8 cellular contexts compared by ENCODE assay signal in the genomic region with DNA sequence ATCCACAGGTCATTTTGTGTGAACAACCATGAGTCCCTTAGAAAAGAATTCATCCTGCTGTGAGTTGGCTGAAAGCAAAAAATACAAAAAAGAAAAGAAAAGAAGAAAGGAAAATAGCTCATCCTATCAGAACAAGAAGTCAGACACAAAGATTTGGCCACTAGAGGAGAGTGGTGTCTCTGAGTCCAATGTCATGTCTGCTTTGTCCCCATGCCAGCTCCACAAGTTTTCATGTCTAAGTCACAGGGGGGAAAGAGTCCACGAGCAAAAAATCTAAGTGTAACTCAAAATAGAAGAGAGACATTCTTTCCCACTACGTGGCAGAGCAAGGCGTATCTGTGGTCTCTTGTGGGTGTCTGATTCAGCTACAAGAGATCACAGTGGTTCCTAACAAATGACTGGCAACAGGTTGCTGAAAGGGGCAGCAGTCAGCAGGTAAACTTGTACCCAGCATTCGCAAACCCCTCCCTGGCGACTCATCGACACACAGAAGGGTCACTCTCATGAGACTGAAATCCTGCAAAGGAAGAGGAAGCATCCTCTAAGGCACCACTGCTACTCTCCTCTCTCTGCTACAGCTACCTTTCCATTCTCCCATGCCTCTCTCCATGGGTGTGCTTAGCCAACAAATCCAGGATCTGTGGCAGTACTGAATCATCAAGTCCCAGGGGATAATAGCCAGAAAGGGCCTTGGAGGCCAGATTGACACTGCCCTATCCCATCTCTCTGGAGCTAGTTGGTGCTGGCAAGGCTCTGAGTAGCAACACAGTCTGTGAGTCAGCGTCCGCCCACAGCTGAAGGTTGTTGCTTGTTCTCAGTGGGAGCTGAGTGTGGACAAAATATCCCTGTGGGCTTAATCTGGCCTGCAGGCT.
DNase-seq lines count a peak whose midpoint lies in the region; ATAC-seq, FAIRE-seq and TF ChIP-seq lines count a peak whose summit lies in the region.

No MANE protein-coding gene starts in this region.

- TF ChIP-seq POLR2A in right lobe of liver (IDR thresholded peaks at IDR 0.05) = no peak

- peak overlapping the region; percentile 52 for H3K4me3 ChIP-seq in GM12865 (ENCODE audit: low read depth, low read length)
- peak overlapping the region; percentile 30 for H3K4me3 ChIP-seq in astrocyte (ENCODE audit: insufficient read depth, low read depth, low read length)
- no peak overlapping the region for H3K4me3 ChIP-seq in right lobe of liver

- H3K79me2 ChIP-seq in astrocyte (ENCODE audit: insufficient read depth, low read length) = no peaks in the 10 kb centered on the region

- H3K4me3 Mint-ChIP-seq in T-helper 2 cell treated with Interferon-gamma antibody and Interleukin-4, amounts not matched to agents 5 μg/mL and 100 μg/mL, for 36 hours = peak overlapping the region; percentile 89
- peak overlapping the region; percentile 24 for H3K4me3 Mint-ChIP-seq in astrocyte (ENCODE audit: unreplicated experiment)

- no peaks in the 10 kb centered on the region for H3K27me3 Mint-ChIP-seq in T-helper 2 cell treated with Interferon-gamma antibody and Interleukin-4, amounts not matched to agents 5 μg/mL and 100 μg/mL, for 36 hours (ENCODE audit: low read depth)
- H3K27me3 Mint-ChIP-seq in astrocyte (ENCODE audit: low read depth, unreplicated experiment) = peaks cover 2% of the 10 kb centered on the region

- H3K9me3 ChIP-seq in astrocyte (ENCODE audit: insufficient read depth, low read depth, low read length) (no peaks in the 10 kb centered on the region), right lobe of liver (no peaks in the 10 kb centered on the region)

- FAIRE-seq in astrocyte (lab: Jason Lieb, UNC) = peak; percentile 89

- intact Hi-C loops in right lobe of liver (cut with DNase I) = no loop called here

- CTCF ChIA-PET in HEK293T (lab: Yijun Ruan, JAX) = interaction anchor here (0.6 kb wide), 1 partner anchor 9 kb away, joined by 4 read pairs; no protein-coding TSS in a partner anchor

- DNase-seq in GM12865 (ENCODE audit: low read depth) = peak; percentile 60
- peak; percentile 75 for DNase-seq in T-helper 2 cell treated with Interferon-gamma antibody and Interleukin-4, amounts not matched to agents 5 μg/mL and 100 μg/mL, for 36 hours (ENCODE audit: low spot score)
- DNase-seq in astrocyte (ENCODE audit: low read depth) = peak; percentile 95
- peak in 1 of 3 donors; percentile 32 for DNase-seq in right lobe of liver
- peak; percentile 56 to 67 for DNase-seq in stimulated activated CD8-positive, alpha-beta memory T cell treated with anti-CD3 and anti-CD28 coated beads, Interleukin-15, amount 100 ng/mL, for 4 hours (ENCODE audit: low read depth in 2 of 2)
- no peak for DNase-seq in GM10266 (ENCODE audit: extremely low spot score)
- no peak for DNase-seq in HEK293T (ENCODE audit: extremely low spot score)

- WGBS in right lobe of liver (ENCODE audit: insufficient coverage, low coverage, low lambda C conversion rate, missing lambda C conversion rate) = 33% methylated on average over 6 of the region's 8 CpGs

- H3K9ac ChIP-seq in astrocyte (ENCODE audit: low read length) = peak overlapping the region; percentile 74

- TF ChIP-seq CTCF in GM12865 (IDR thresholded peaks at IDR 0.05; ENCODE audit: insufficient read depth, low read depth, low read length, missing control alignments) (peak; percentile 28), astrocyte (IDR thresholded peaks at IDR 0.05; ENCODE audit: insufficient read depth, low read depth, low read length) (peak; percentile 33), right lobe of liver (IDR thresholded peaks at IDR 0.05) (peak in 2 of 4 donors; percentile 4 to 5), GM10266 (IDR thresholded peaks at IDR 0.05; ENCODE audit: control insufficient read depth, insufficient read depth, low read depth, missing control alignments) (no peak)

- peaks cover 43% of the 10 kb centered on the region for H3K36me3 Mint-ChIP-seq in T-helper 2 cell treated with Interferon-gamma antibody and Interleukin-4, amounts not matched to agents 5 μg/mL and 100 μg/mL, for 36 hours (ENCODE audit: low read depth)
- no peaks in the 10 kb centered on the region for H3K36me3 Mint-ChIP-seq in astrocyte (ENCODE audit: low read depth, unreplicated experiment)

- H3K9me3 Mint-ChIP-seq in T-helper 2 cell treated with Interferon-gamma antibody and Interleukin-4, amounts not matched to agents 5 μg/mL and 100 μg/mL, for 36 hours = peaks cover 18% of the 10 kb centered on the region
- H3K9me3 Mint-ChIP-seq in astrocyte (ENCODE audit: unreplicated experiment) = peaks cover 2% of the 10 kb centered on the region

- peaks cover 33% of the 10 kb centered on the region for H3K4me1 ChIP-seq in astrocyte (ENCODE audit: insufficient read depth, low read length)
- H3K4me1 ChIP-seq in right lobe of liver = peaks cover 0 to 4% (median 0%) of the 10 kb centered on the region in 4 donors

- H3K4me1 Mint-ChIP-seq in T-helper 2 cell treated with Interferon-gamma antibody and Interleukin-4, amounts not matched to agents 5 μg/mL and 100 μg/mL, for 36 hours (ENCODE audit: low read depth) = peaks cover 80% of the 10 kb centered on the region
- H3K4me1 Mint-ChIP-seq in astrocyte (ENCODE audit: low read depth, unreplicated experiment) = peaks cover 42% of the 10 kb centered on the region

- H3K27ac ChIP-seq in astrocyte (ENCODE audit: low read depth, low read length) = peak overlapping the region; percentile 96
- no peak overlapping the region for H3K27ac ChIP-seq in right lobe of liver

- H3K27me3 ChIP-seq in astrocyte (ENCODE audit: insufficient read depth, low read length) = no peaks in the 10 kb centered on the region
- no peaks in the 10 kb centered on the region for H3K27me3 ChIP-seq in right lobe of liver

- H3K36me3 ChIP-seq in astrocyte (ENCODE audit: insufficient read depth, low read length) (no peaks in the 10 kb centered on the region), right lobe of liver (no peaks in the 10 kb centered on the region)

- H3K4me2 ChIP-seq in astrocyte (ENCODE audit: low read length) = peak overlapping the region; percentile 79

- H3K27ac Mint-ChIP-seq in T-helper 2 cell treated with Interferon-gamma antibody and Interleukin-4, amounts not matched to agents 5 μg/mL and 100 μg/mL, for 36 hours = peak overlapping the region; percentile 96
- H3K27ac Mint-ChIP-seq in astrocyte (ENCODE audit: unreplicated experiment) = peak overlapping the region; percentile 97

- peak overlapping the region; percentile 1 for H2AFZ ChIP-seq in astrocyte (ENCODE audit: low read depth, low read length)

- peak; percentile 46 for ATAC-seq in HG03066 (IDR thresholded peaks at IDR 0.05; ENCODE audit: low read depth, unreplicated experiment)
- ATAC-seq in right lobe of liver = peak; percentile 35 to 72 (median 36)

- POLR2A ChIA-PET in HEK293T (lab: Yijun Ruan, JAX) = no interaction called here

- no peaks in the 10 kb centered on the region for H4K20me1 ChIP-seq in astrocyte (ENCODE audit: insufficient read depth, low read length)

TF ChIP-seq in HEK293T, 16 proteins besides CTCF, POLR2A, EP300 and RAD21:
- TF ChIP-seq HDGF (IDR thresholded peaks at IDR 0.05; ENCODE audit: borderline replicate concordance) = no peak
- TF ChIP-seq ELF4 (IDR thresholded peaks at IDR 0.05) = no peak
- no peak for TF ChIP-seq LEF1 (IDR thresholded peaks at IDR 0.05; ENCODE audit: borderline replicate concordance)
- TF ChIP-seq L3MBTL2 (conservative IDR thresholded peaks at IDR 0.05) = no peak
- TF ChIP-seq TARDBP (IDR thresholded peaks at IDR 0.05) = no peak
- TF ChIP-seq ZNF384 (IDR thresholded peaks at IDR 0.05) = no peak
- TF ChIP-seq, protein P1, sequence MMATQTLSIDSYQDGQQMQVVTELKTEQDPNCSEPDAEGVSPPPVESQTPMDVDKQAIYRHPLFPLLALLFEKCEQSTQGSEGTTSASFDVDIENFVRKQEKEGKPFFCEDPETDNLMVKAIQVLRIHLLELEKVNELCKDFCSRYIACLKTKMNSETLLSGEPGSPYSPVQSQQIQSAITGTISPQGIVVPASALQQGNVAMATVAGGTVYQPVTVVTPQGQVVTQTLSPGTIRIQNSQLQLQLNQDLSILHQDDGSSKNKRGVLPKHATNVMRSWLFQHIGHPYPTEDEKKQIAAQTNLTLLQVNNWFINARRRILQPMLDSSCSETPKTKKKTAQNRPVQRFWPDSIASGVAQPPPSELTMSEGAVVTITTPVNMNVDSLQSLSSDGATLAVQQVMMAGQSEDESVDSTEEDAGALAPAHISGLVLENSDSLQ (IDR thresholded peaks at IDR 0.05) = no peak
- TF ChIP-seq ARNT (IDR thresholded peaks at IDR 0.05) = no peak
- TF ChIP-seq SUZ12 (IDR thresholded peaks at IDR 0.05) = no peak
- no peak for TF ChIP-seq SP1 (IDR thresholded peaks at IDR 0.05)
- no peak for TF ChIP-seq NFRKB (IDR thresholded peaks at IDR 0.05)
- TF ChIP-seq FOXK2 (IDR thresholded peaks at IDR 0.05) = no peak
- no peak for TF ChIP-seq CTBP1 (IDR thresholded peaks at IDR 0.05; ENCODE audit: borderline replicate concordance)
- no peak for TF ChIP-seq FOXA1 (IDR thresholded peaks at IDR 0.05)
- TF ChIP-seq FOXM1 (IDR thresholded peaks at IDR 0.05; ENCODE audit: borderline replicate concordance) = no peak
- no peak for TF ChIP-seq BHLHE40 (IDR thresholded peaks at IDR 0.05; ENCODE audit: borderline replicate concordance)

Comparison
In these comparisons a context has a peak if more than half of its experiments do, and no peak if none do; other contexts are left out.
1. DNase-seq: peak in GM12865 (single experiment), T-helper 2 cell treated with Interferon-gamma antibody and Interleukin-4, amounts not matched to agents 5 μg/mL and 100 μg/mL, for 36 hours (single experiment), astrocyte (single experiment) and stimulated activated CD8-positive, alpha-beta memory T cell treated with anti-CD3 and anti-CD28 coated beads, Interleukin-15, amount 100 ng/mL, for 4 hours (2 of 2); none in GM10266 (single experiment) and HEK293T (single experiment).
2. H3K4me3 ChIP-seq: peak in GM12865 (single experiment) and astrocyte (single experiment); none in right lobe of liver (0 of 3).